ENCODE assay signal across 23 cellular contexts in the genomic region with DNA sequence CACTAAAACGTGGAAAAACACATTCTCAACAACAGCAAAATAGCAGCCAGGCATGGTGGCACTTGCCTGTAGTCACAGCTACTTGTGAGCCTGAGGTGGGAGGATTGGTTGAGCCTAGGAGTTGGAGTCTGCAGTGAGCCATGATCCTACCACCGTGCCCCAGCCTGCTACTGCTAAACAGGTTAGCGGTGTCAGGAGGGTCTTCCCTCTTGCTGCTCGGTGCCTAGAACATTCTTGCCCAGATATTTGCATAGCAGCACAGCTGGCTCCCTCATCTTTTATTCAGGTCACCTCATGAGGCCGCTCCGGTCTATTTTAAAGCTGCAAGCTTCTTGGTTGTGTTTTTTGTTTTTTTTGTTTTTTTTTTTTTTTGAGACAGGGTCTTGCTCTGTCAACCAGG. TPM values are rescaled to one million over a fixed set of nuclear protein-coding genes. Genes with fewer than 3 reads are reported as not detected.
A peak's percentile ranks its signal among the peaks of the same experiment; 100 is the strongest.
DNase-seq lines count a peak whose midpoint lies in the region; ATAC-seq and TF ChIP-seq lines count a peak whose summit lies in the region.
"Had no signal": no experiment of that assay in that cellular context is flagged by ENCODE, and none has a peak within 500 bp of the region (broad histone marks: within the 10 kb centered on the region; RNA-seq: fewer than 3 reads in every experiment).

No MANE protein-coding gene starts in this region.

- no peak for DNase-seq in activated CD8-positive, alpha-beta T cell treated with anti-CD3 and anti-CD28 coated beads for 36 hours
- DNase-seq in activated CD8-positive, alpha-beta T cell treated with anti-CD3 and anti-CD28 coated beads, Interleukin-2, amount 10 ng/mL, durations not matched to agents 7 days and 5 days: no peak
- no peak for DNase-seq in NT2/D1 (ENCODE audit: low read depth, low spot score)
- peak; percentile 68 for DNase-seq in germinal center (ENCODE audit: low spot score)
- DNase-seq in stimulated activated naive B cell treated with anti-CD40 and anti-IgM and Interleukin-4, amounts not matched to agents 10 μg/mL and 1 μg/mL and 100 μg/mL, for 72 hours: no peak
- DNase-seq in activated CD4-positive, CD25-positive, alpha-beta regulatory T cell treated with anti-CD3 and anti-CD28 coated beads, Interleukin-2, amount 50 U/mL, for 72 hours: no peak
- no peak for DNase-seq in GDM1 (lab: John Stamatoyannopoulos, UW)
- no peak for DNase-seq in NCI-H1048 (lab: John Stamatoyannopoulos, UW)
- DNase-seq: 8988T; DND-41; effector CD8-positive, alpha-beta T cell; foreskin keratinocyte; MM.1S; NCI-H1436 treated with DMSO at 0.1 percent for 48 hours; NCI-H524 treated with DMSO at 0.1 percent for 48 hours; retina; stimulated activated CD4-positive, alpha-beta T cell treated with anti-CD3 and anti-CD28 coated beads, Interleukin-4, amount 100 ng/mL, for 24 hours; SW 1271; transverse colon had no signal

- intact Hi-C loops in activated CD8-positive, alpha-beta T cell treated with anti-CD3 and anti-CD28 coated beads for 36 hours (cut with micrococcal nuclease): no loop called here

- H3K9me3 Mint-ChIP-seq in activated CD8-positive, alpha-beta T cell treated with anti-CD3 and anti-CD28 coated beads for 36 hours: peaks cover 11% of the 10 kb centered on the region
- H3K9me3 Mint-ChIP-seq in activated CD8-positive, alpha-beta T cell treated with anti-CD3 and anti-CD28 coated beads, Interleukin-2, amount 10 ng/mL, durations not matched to agents 7 days and 5 days (ENCODE audit: insufficient read depth): no peaks in the 10 kb centered on the region
- peaks cover 5 to 10% of the 10 kb centered on the region in 2 donors for H3K9me3 Mint-ChIP-seq in stimulated activated naive B cell treated with anti-CD40 and anti-IgM and Interleukin-4, amounts not matched to agents 10 μg/mL and 1 μg/mL and 100 μg/mL, for 72 hours

- H3K4me3 ChIP-seq in NT2/D1 (ENCODE audit: insufficient read length, low read depth): no peak overlapping the region
- H3K4me3 ChIP-seq: HAP-1, transverse colon had no signal

- CTCF ChIA-PET in activated CD8-positive, alpha-beta T cell treated with anti-CD3 and anti-CD28 coated beads for 36 hours (lab: Charles Lee): interaction anchor here (1.1 kb wide), 1 partner anchor 24 kb away, joined by 3 read pairs; no protein-coding TSS in a partner anchor
- CTCF ChIA-PET in activated CD8-positive, alpha-beta T cell treated with anti-CD3 and anti-CD28 coated beads, Interleukin-2, amount 10 ng/mL, durations not matched to agents 7 days and 5 days (lab: Charles Lee): interaction anchor here (1.7 kb wide), 1 partner anchor 32 kb away, joined by 3 read pairs; no protein-coding TSS in a partner anchor

- H3K9me3 ChIP-seq in NT2/D1 (ENCODE audit: insufficient read depth, low read length): peaks cover 17% of the 10 kb centered on the region
- H3K9me3 ChIP-seq: HAP-1, transverse colon had no signal

- H3K27ac Mint-ChIP-seq in activated CD8-positive, alpha-beta T cell treated with anti-CD3 and anti-CD28 coated beads for 36 hours: peak overlapping the region; percentile 13
- H3K27ac Mint-ChIP-seq in activated CD8-positive, alpha-beta T cell treated with anti-CD3 and anti-CD28 coated beads, Interleukin-2, amount 10 ng/mL, durations not matched to agents 7 days and 5 days: no peak overlapping the region
- H3K27ac Mint-ChIP-seq in stimulated activated naive B cell treated with anti-CD40 and anti-IgM and Interleukin-4, amounts not matched to agents 10 μg/mL and 1 μg/mL and 100 μg/mL, for 72 hours: peak overlapping the region; percentile 31
- H3K27ac Mint-ChIP-seq: stimulated activated naive CD8-positive, alpha-beta T cell treated with anti-CD3 and anti-CD28 coated beads, Interleukin-15, Interleukin-2, amounts not matched to agents 100 ng/mL and 50 ng/mL, for 24 hours had no signal

- peak overlapping the region; percentile 11 for H3K9ac ChIP-seq in NT2/D1 (ENCODE audit: insufficient read length, low read depth)

- no peak overlapping the region for H3K4me3 Mint-ChIP-seq in activated CD8-positive, alpha-beta T cell treated with anti-CD3 and anti-CD28 coated beads for 36 hours
- H3K4me3 Mint-ChIP-seq in activated CD8-positive, alpha-beta T cell treated with anti-CD3 and anti-CD28 coated beads, Interleukin-2, amount 10 ng/mL, durations not matched to agents 7 days and 5 days: no peak overlapping the region
- H3K4me3 Mint-ChIP-seq in stimulated activated naive B cell treated with anti-CD40 and anti-IgM and Interleukin-4, amounts not matched to agents 10 μg/mL and 1 μg/mL and 100 μg/mL, for 72 hours: peak overlapping the region in 1 of 2 donors; percentile 37
- H3K4me3 Mint-ChIP-seq: activated naive CD8-positive, alpha-beta T cell; stimulated activated naive CD8-positive, alpha-beta T cell treated with anti-CD3 and anti-CD28 coated beads, Interleukin-15, Interleukin-2, amounts not matched to agents 100 ng/mL and 50 ng/mL, for 24 hours had no signal

- H3K27me3 ChIP-seq in NT2/D1 (ENCODE audit: insufficient read depth, insufficient read length): no peaks in the 10 kb centered on the region
- H3K27me3 ChIP-seq: foreskin keratinocyte, transverse colon had no signal

- ATAC-seq in activated CD8-positive, alpha-beta T cell treated with anti-CD3 and anti-CD28 coated beads for 36 hours: no peak
- no peak for ATAC-seq in activated CD8-positive, alpha-beta T cell treated with anti-CD3 and anti-CD28 coated beads, Interleukin-2, amount 10 ng/mL, durations not matched to agents 7 days and 5 days
- no peak for ATAC-seq in stimulated activated naive B cell treated with anti-CD40 and anti-IgM and Interleukin-4, amounts not matched to agents 10 μg/mL and 1 μg/mL and 100 μg/mL, for 72 hours (replicated peaks)
- ATAC-seq: activated CD4-positive, CD25-positive, alpha-beta regulatory T cell treated with anti-CD3 and anti-CD28 coated beads, Interleukin-2, amount 50 U/mL, for 24 hours; foreskin keratinocyte had no signal

- no peak for TF ChIP-seq CTCF in activated CD8-positive, alpha-beta T cell treated with anti-CD3 and anti-CD28 coated beads for 36 hours (IDR thresholded peaks at IDR 0.05)

- POLR2A ChIA-PET in activated CD8-positive, alpha-beta T cell treated with anti-CD3 and anti-CD28 coated beads for 36 hours (lab: Charles Lee): interaction anchor here (0.6 kb wide), 1 partner anchor 150 kb away, joined by 3 read pairs; no protein-coding TSS in a partner anchor
- POLR2A ChIA-PET in activated CD8-positive, alpha-beta T cell treated with anti-CD3 and anti-CD28 coated beads, Interleukin-2, amount 10 ng/mL, durations not matched to agents 7 days and 5 days (lab: Charles Lee): no interaction called here

- peaks cover 30% of the 10 kb centered on the region for H3K4me1 Mint-ChIP-seq in activated CD8-positive, alpha-beta T cell treated with anti-CD3 and anti-CD28 coated beads for 36 hours (ENCODE audit: low read depth)
- peaks cover 20% of the 10 kb centered on the region for H3K4me1 Mint-ChIP-seq in activated CD8-positive, alpha-beta T cell treated with anti-CD3 and anti-CD28 coated beads, Interleukin-2, amount 10 ng/mL, durations not matched to agents 7 days and 5 days (ENCODE audit: low read depth)
- peaks cover 37 to 65% of the 10 kb centered on the region in 2 donors for H3K4me1 Mint-ChIP-seq in stimulated activated naive B cell treated with anti-CD40 and anti-IgM and Interleukin-4, amounts not matched to agents 10 μg/mL and 1 μg/mL and 100 μg/mL, for 72 hours

- H3K4me1 ChIP-seq in NT2/D1 (ENCODE audit: insufficient read depth, insufficient read length): no peaks in the 10 kb centered on the region
- H3K4me1 ChIP-seq: foreskin keratinocyte, HAP-1 had no signal

- peaks cover 34% of the 10 kb centered on the region for H3K36me3 ChIP-seq in NT2/D1 (ENCODE audit: insufficient read depth, insufficient read length, low read length)
- H3K36me3 ChIP-seq: transverse colon had no signal

- H3K36me3 Mint-ChIP-seq in activated CD8-positive, alpha-beta T cell treated with anti-CD3 and anti-CD28 coated beads for 36 hours (ENCODE audit: low read depth): peaks cover 16% of the 10 kb centered on the region
- peaks cover 28% of the 10 kb centered on the region for H3K36me3 Mint-ChIP-seq in activated CD8-positive, alpha-beta T cell treated with anti-CD3 and anti-CD28 coated beads, Interleukin-2, amount 10 ng/mL, durations not matched to agents 7 days and 5 days (ENCODE audit: low read depth)
- H3K36me3 Mint-ChIP-seq in stimulated activated naive B cell treated with anti-CD40 and anti-IgM and Interleukin-4, amounts not matched to agents 10 μg/mL and 1 μg/mL and 100 μg/mL, for 72 hours: peaks cover 34 to 50% of the 10 kb centered on the region in 2 donors

- no peaks in the 10 kb centered on the region for H3K27me3 Mint-ChIP-seq in activated CD8-positive, alpha-beta T cell treated with anti-CD3 and anti-CD28 coated beads for 36 hours
- H3K27me3 Mint-ChIP-seq in activated CD8-positive, alpha-beta T cell treated with anti-CD3 and anti-CD28 coated beads, Interleukin-2, amount 10 ng/mL, durations not matched to agents 7 days and 5 days (ENCODE audit: low read depth): no peaks in the 10 kb centered on the region
- no peaks in the 10 kb centered on the region for H3K27me3 Mint-ChIP-seq in stimulated activated naive B cell treated with anti-CD40 and anti-IgM and Interleukin-4, amounts not matched to agents 10 μg/mL and 1 μg/mL and 100 μg/mL, for 72 hours
- H3K27me3 Mint-ChIP-seq: activated naive CD8-positive, alpha-beta T cell; stimulated activated naive CD8-positive, alpha-beta T cell treated with anti-CD3 and anti-CD28 coated beads, Interleukin-15, Interleukin-2, amounts not matched to agents 100 ng/mL and 50 ng/mL, for 24 hours had no signal

RNA-seq across cellular contexts. Expression of a gene that starts 2.9 kb away (rescaled TPM):
- 10 to 100 TPM; 17.5 to 19.2 TPM for total RNA-seq in activated CD8-positive, alpha-beta T cell treated with anti-CD3 and anti-CD28 coated beads for 36 hours
- 10 to 100 TPM; 23.2 to 23.8 TPM for total RNA-seq in activated CD8-positive, alpha-beta T cell treated with anti-CD3 and anti-CD28 coated beads, Interleukin-2, amount 10 ng/mL, durations not matched to agents 7 days and 5 days
